ENCODE assay signal across 11 cellular contexts in genomic region chr3:184688251-184688851, GRCh38. TPM values are rescaled to one million over a fixed set of nuclear protein-coding genes. Genes with fewer than 3 reads are reported as not detected.
DNase-seq lines count a peak whose midpoint lies in the region; ATAC-seq and TF ChIP-seq lines count a peak whose summit lies in the region.
"Had no signal": no experiment of that assay in that cellular context is flagged by ENCODE, and none has a peak within 500 bp of the region (broad histone marks: within the 10 kb centered on the region; RNA-seq: fewer than 3 reads in every experiment).

No MANE protein-coding gene starts in this region.

- H3K4me3 Mint-ChIP-seq in brain = peak overlapping the region in 2 of 5 experiments; percentile 1 to 49
- H3K4me3 Mint-ChIP-seq: H9 had no signal

- H3K27me3 ChIP-seq in kidney epithelial cell (ENCODE audit: control insufficient read depth, insufficient read depth, low read length) = peaks cover 4% of the 10 kb centered on the region

- H3K9me3 Mint-ChIP-seq in brain = peaks cover 0 to 5% (median 0%) of the 10 kb centered on the region in 5 experiments

- H3K4me3 ChIP-seq in HFF-Myc (replicated peaks; ENCODE audit: low read depth, low read length) (no peak overlapping the region), kidney epithelial cell (ENCODE audit: low read depth, low read length) (no peak overlapping the region)

- H3K27ac ChIP-seq in substantia nigra (ENCODE audit: low read depth, low read length, poor library complexity, severe bottlenecking) = peak overlapping the region; percentile 18

- H3K36me3 ChIP-seq in kidney epithelial cell (ENCODE audit: control insufficient read depth, insufficient read depth, low read length) = no peaks in the 10 kb centered on the region

- H3K27me3 Mint-ChIP-seq in brain = peaks cover 10% of the 10 kb centered on the region

- DNase-seq in HFF-Myc (ENCODE audit: extremely low read depth, low read depth) = peak; percentile 38
- peak; percentile 26 for DNase-seq in kidney epithelial cell (ENCODE audit: low read depth)
- no peak for DNase-seq in substantia nigra (lab: John Stamatoyannopoulos, UW)
- DNase-seq in GM19238 (ENCODE audit: insufficient read length, low spot score) = no peak
- DNase-seq in DMS53 treated with DMSO at 0.1 percent for 48 hours (lab: John Stamatoyannopoulos, UW; ENCODE audit: unreplicated experiment) = no peak
- DNase-seq: activated gamma-delta T cell, H9, SW 1271 had no signal

- ATAC-seq in esophagus mucosa (no peak), HG02588 (IDR thresholded peaks at IDR 0.05; ENCODE audit: unreplicated experiment) (no peak)

- no peak for TF ChIP-seq CTCF in HFF-Myc (IDR thresholded peaks at IDR 0.05; ENCODE audit: low read depth, low read length, missing control alignments)
- TF ChIP-seq CTCF in brain (conservative IDR thresholded peaks at IDR 0.05) = no peak
- TF ChIP-seq CTCF in kidney epithelial cell (IDR thresholded peaks at IDR 0.05; ENCODE audit: insufficient read depth, low read length, poor library complexity, severe bottlenecking) = no peak

- H3K4me1 Mint-ChIP-seq in brain = peaks cover 90% of the 10 kb centered on the region

- H3K27ac Mint-ChIP-seq in brain = peak overlapping the region in 3 of 5 experiments; percentile 89 to 95 (median 95)
- H3K27ac Mint-ChIP-seq: H9 had no signal

- no peaks in the 10 kb centered on the region for H3K36me3 Mint-ChIP-seq in brain

RNA-seq across cellular contexts. Expression of gene MAGEF1, which starts 23.5 kb away (rescaled TPM):
- 98.8 TPM for polyA plus RNA-seq in brain (ENCODE audit: insufficient read depth, low read depth, low replicate concordance)
- 32.5 and 48.0 TPM in 2 replicates for total RNA-seq in kidney epithelial cell
- total RNA-seq in esophagus mucosa = 16.1 TPM

Comparison
In these comparisons a context has a peak if more than half of its experiments do, and no peak if none do; other contexts are left out.
1. DNase-seq: peak in HFF-Myc (single experiment) and kidney epithelial cell (single experiment); none in substantia nigra (0 of 49), GM19238 (single experiment) and DMS53 treated with DMSO at 0.1 percent for 48 hours (single experiment).